ENCODE assay signal across 12 cellular contexts in genomic region chr9:86337469-86338107, GRCh38. TPM values are rescaled to one million over a fixed set of nuclear protein-coding genes. Genes with fewer than 3 reads are reported as not detected.
A peak's percentile ranks its signal among the peaks of the same experiment; 100 is the strongest.
DNase-seq lines count a peak whose midpoint lies in the region; ATAC-seq and TF ChIP-seq lines count a peak whose summit lies in the region.
"Had no signal": no experiment of that assay in that cellular context is flagged by ENCODE, and none has a peak within 500 bp of the region (broad histone marks: within the 10 kb centered on the region; RNA-seq: fewer than 3 reads in every experiment).

No MANE protein-coding gene starts in this region.

- no peaks in the 10 kb centered on the region for H3K27me3 ChIP-seq in right atrium auricular region
- H3K27me3 ChIP-seq: cardiac muscle cell had no signal

- POLR2A ChIA-PET in activated CD4-positive, alpha-beta memory T cell treated with anti-CD3 and anti-CD28 coated beads for 36 hours (lab: Charles Lee), result interaction anchor here (0.8 to 1.6 kb wide), 2 partner anchors 55 to 69 kb away, joined by 3 read pairs; no protein-coding TSS in a partner anchor

- H3K4me1 ChIP-seq in right atrium auricular region, result no peaks in the 10 kb centered on the region

- no peak for TF ChIP-seq CTCF in right atrium auricular region (IDR thresholded peaks at IDR 0.05)

- H3K27ac Mint-ChIP-seq in activated CD4-positive, alpha-beta T cell treated with anti-CD3 and anti-CD28 coated beads, Interleukin-2, amount 10 ng/mL, durations not matched to agents 24 days and 14 days, result peak overlapping the region; percentile 60
- no peak overlapping the region for H3K27ac Mint-ChIP-seq in activated CD4-positive, alpha-beta memory T cell treated with anti-CD3 and anti-CD28 coated beads for 36 hours
- H3K27ac Mint-ChIP-seq in stimulated activated effector memory CD8-positive, alpha-beta T cell treated with anti-CD3 and anti-CD28 coated beads, Interleukin-12 subunit alpha, Interleukin-12 subunit beta, amount 100 ng/mL, for 72 hours, result peak overlapping the region; percentile 65

- peak; percentile 46 for ATAC-seq in HG03175 (IDR thresholded peaks at IDR 0.05; ENCODE audit: unreplicated experiment)
- peak; percentile 29 for ATAC-seq in stimulated activated effector memory CD8-positive, alpha-beta T cell treated with anti-CD3 and anti-CD28 coated beads, Interleukin-12 subunit alpha, Interleukin-12 subunit beta, amount 100 ng/mL, for 72 hours
- ATAC-seq: A549 had no signal

- DNase-seq in activated CD4-positive, alpha-beta T cell treated with anti-CD3 and anti-CD28 coated beads, Interleukin-2, amount 10 ng/mL, durations not matched to agents 24 days and 14 days, result peak; percentile 59
- no peak for DNase-seq in activated CD4-positive, alpha-beta T cell treated with anti-CD3 and anti-CD28 coated beads for 48 hours
- no peak for DNase-seq in activated CD4-positive, alpha-beta memory T cell treated with anti-CD3 and anti-CD28 coated beads for 36 hours
- DNase-seq in stimulated activated effector memory CD8-positive, alpha-beta T cell treated with anti-CD3 and anti-CD28 coated beads, Interleukin-12 subunit alpha, Interleukin-12 subunit beta, amount 100 ng/mL, for 72 hours (ENCODE audit: low spot score in 2 of 2), result no peak
- DNase-seq in right atrium auricular region (ENCODE audit: low spot score) (no peak), NCI-H146 treated with DMSO at 0.1 percent for 48 hours (lab: John Stamatoyannopoulos, UW; ENCODE audit: unreplicated experiment) (no peak), NCI-H1436 (lab: John Stamatoyannopoulos, UW) (no peak)
- DNase-seq: NCI-H2081 treated with DMSO at 0.1 percent for 48 hours had no signal

- intact Hi-C loops in activated CD4-positive, alpha-beta T cell treated with anti-CD3 and anti-CD28 coated beads, Interleukin-2, amount 10 ng/mL, durations not matched to agents 24 days and 14 days (cut with micrococcal nuclease), result loop anchor here (1.0 kb wide), 1 partner anchor 15 kb away; no protein-coding TSS in a partner anchor
- intact Hi-C loops in activated CD4-positive, alpha-beta memory T cell treated with anti-CD3 and anti-CD28 coated beads for 36 hours (cut with micrococcal nuclease), result loop anchor here (1.0 to 5.0 kb wide), 3 partner anchors 15 to 55 kb away; partner anchors contain the start of gene ISCA1

- no peak overlapping the region for H3K27ac ChIP-seq in right atrium auricular region
- H3K27ac ChIP-seq: A549, cardiac muscle cell, thoracic aorta had no signal

- CTCF ChIA-PET in activated CD4-positive, alpha-beta memory T cell treated with anti-CD3 and anti-CD28 coated beads for 36 hours (lab: Charles Lee), result no interaction called here

- H3K4me3 Mint-ChIP-seq in activated CD4-positive, alpha-beta T cell treated with anti-CD3 and anti-CD28 coated beads, Interleukin-2, amount 10 ng/mL, durations not matched to agents 24 days and 14 days, result peak overlapping the region; percentile 83
- peak overlapping the region; percentile 36 for H3K4me3 Mint-ChIP-seq in activated CD4-positive, alpha-beta memory T cell treated with anti-CD3 and anti-CD28 coated beads for 36 hours
- H3K4me3 Mint-ChIP-seq in stimulated activated effector memory CD8-positive, alpha-beta T cell treated with anti-CD3 and anti-CD28 coated beads, Interleukin-12 subunit alpha, Interleukin-12 subunit beta, amount 100 ng/mL, for 72 hours, result peak overlapping the region; percentile 68

- H3K27me3 Mint-ChIP-seq in activated CD4-positive, alpha-beta T cell treated with anti-CD3 and anti-CD28 coated beads, Interleukin-2, amount 10 ng/mL, durations not matched to agents 24 days and 14 days, result no peaks in the 10 kb centered on the region
- no peaks in the 10 kb centered on the region for H3K27me3 Mint-ChIP-seq in activated CD4-positive, alpha-beta memory T cell treated with anti-CD3 and anti-CD28 coated beads for 36 hours

- H3K4me1 Mint-ChIP-seq in activated CD4-positive, alpha-beta T cell treated with anti-CD3 and anti-CD28 coated beads, Interleukin-2, amount 10 ng/mL, durations not matched to agents 24 days and 14 days, result peaks cover 36% of the 10 kb centered on the region
- peaks cover 49% of the 10 kb centered on the region for H3K4me1 Mint-ChIP-seq in activated CD4-positive, alpha-beta memory T cell treated with anti-CD3 and anti-CD28 coated beads for 36 hours (ENCODE audit: low read depth)
- H3K4me1 Mint-ChIP-seq in stimulated activated effector memory CD8-positive, alpha-beta T cell treated with anti-CD3 and anti-CD28 coated beads, Interleukin-12 subunit alpha, Interleukin-12 subunit beta, amount 100 ng/mL, for 72 hours, result peaks cover 36% of the 10 kb centered on the region

- H3K36me3 ChIP-seq in right atrium auricular region, result peaks cover 72% of the 10 kb centered on the region

- no peaks in the 10 kb centered on the region for H3K9me3 Mint-ChIP-seq in activated CD4-positive, alpha-beta T cell treated with anti-CD3 and anti-CD28 coated beads, Interleukin-2, amount 10 ng/mL, durations not matched to agents 24 days and 14 days
- H3K9me3 Mint-ChIP-seq in activated CD4-positive, alpha-beta memory T cell treated with anti-CD3 and anti-CD28 coated beads for 36 hours, result no peaks in the 10 kb centered on the region
- H3K9me3 Mint-ChIP-seq in stimulated activated effector memory CD8-positive, alpha-beta T cell treated with anti-CD3 and anti-CD28 coated beads, Interleukin-12 subunit alpha, Interleukin-12 subunit beta, amount 100 ng/mL, for 72 hours, result no peaks in the 10 kb centered on the region

- H3K36me3 Mint-ChIP-seq in activated CD4-positive, alpha-beta T cell treated with anti-CD3 and anti-CD28 coated beads, Interleukin-2, amount 10 ng/mL, durations not matched to agents 24 days and 14 days (ENCODE audit: low read depth), result peaks cover 82% of the 10 kb centered on the region
- H3K36me3 Mint-ChIP-seq in activated CD4-positive, alpha-beta memory T cell treated with anti-CD3 and anti-CD28 coated beads for 36 hours, result peaks cover 79% of the 10 kb centered on the region
- peaks cover 100% of the 10 kb centered on the region for H3K36me3 Mint-ChIP-seq in stimulated activated effector memory CD8-positive, alpha-beta T cell treated with anti-CD3 and anti-CD28 coated beads, Interleukin-12 subunit alpha, Interleukin-12 subunit beta, amount 100 ng/mL, for 72 hours

- H3K9me3 ChIP-seq in right atrium auricular region, result no peaks in the 10 kb centered on the region
- H3K9me3 ChIP-seq: A549, thoracic aorta had no signal

- no peak overlapping the region for H3K4me3 ChIP-seq in right atrium auricular region
- H3K4me3 ChIP-seq: A549, cardiac muscle cell, thoracic aorta had no signal

RNA-seq across cellular contexts. Expression of gene TUT7, which starts 16.6 kb away (rescaled TPM):
- 38.9 and 39.7 TPM in 2 replicates for total RNA-seq in activated CD4-positive, alpha-beta T cell treated with anti-CD3 and anti-CD28 coated beads, Interleukin-2, amount 10 ng/mL, durations not matched to agents 24 days and 14 days
- total RNA-seq in activated CD4-positive, alpha-beta memory T cell treated with anti-CD3 and anti-CD28 coated beads for 36 hours, result 10 to 100 TPM; 50.7 to 56.8 TPM
- 10 to 100 TPM; 16.3 to 20.2 TPM for total RNA-seq in right atrium auricular region

RNA-seq across cellular contexts. Expression of gene ISCA1, which starts 55.2 kb away (rescaled TPM):
- total RNA-seq in activated CD4-positive, alpha-beta T cell treated with anti-CD3 and anti-CD28 coated beads, Interleukin-2, amount 10 ng/mL, durations not matched to agents 24 days and 14 days, result 29.4 and 30.1 TPM in 2 replicates
- total RNA-seq in activated CD4-positive, alpha-beta memory T cell treated with anti-CD3 and anti-CD28 coated beads for 36 hours, result 10 to 100 TPM; 21.4 to 22.1 TPM
- total RNA-seq in right atrium auricular region, result 10 to 100 TPM; 54.8 to 99.9 TPM
